In the genomic region with DNA sequence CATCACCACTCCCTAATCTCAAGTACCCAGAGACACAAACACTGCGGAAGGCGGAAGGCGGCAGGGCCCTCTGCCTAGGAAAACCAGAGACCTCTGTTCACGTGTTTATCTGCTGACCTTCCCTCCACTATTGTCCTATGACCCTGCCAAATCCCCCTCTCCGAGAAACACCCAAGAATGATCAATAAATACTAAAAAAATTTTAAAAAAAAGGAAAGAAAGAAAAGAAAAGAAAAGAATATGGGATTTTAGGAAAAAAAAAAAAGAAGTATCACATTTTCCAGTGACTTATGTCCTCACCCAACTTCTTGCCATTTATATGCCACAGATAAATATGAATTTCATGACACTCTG, we compare ENCODE assay signal across 1 cellular context.
TF ChIP-seq lines count a peak whose summit lies in the region.
"Not testable (repeated sequence)": the region's sequence is repeated elsewhere in the genome, so short reads cannot be mapped to it uniquely, and the experiment has no call there.

No MANE protein-coding gene starts in this region.

TF ChIP-seq in K562, 482 proteins besides CTCF, POLR2A, EP300 and RAD21:
- TF ChIP-seq, protein P1, sequence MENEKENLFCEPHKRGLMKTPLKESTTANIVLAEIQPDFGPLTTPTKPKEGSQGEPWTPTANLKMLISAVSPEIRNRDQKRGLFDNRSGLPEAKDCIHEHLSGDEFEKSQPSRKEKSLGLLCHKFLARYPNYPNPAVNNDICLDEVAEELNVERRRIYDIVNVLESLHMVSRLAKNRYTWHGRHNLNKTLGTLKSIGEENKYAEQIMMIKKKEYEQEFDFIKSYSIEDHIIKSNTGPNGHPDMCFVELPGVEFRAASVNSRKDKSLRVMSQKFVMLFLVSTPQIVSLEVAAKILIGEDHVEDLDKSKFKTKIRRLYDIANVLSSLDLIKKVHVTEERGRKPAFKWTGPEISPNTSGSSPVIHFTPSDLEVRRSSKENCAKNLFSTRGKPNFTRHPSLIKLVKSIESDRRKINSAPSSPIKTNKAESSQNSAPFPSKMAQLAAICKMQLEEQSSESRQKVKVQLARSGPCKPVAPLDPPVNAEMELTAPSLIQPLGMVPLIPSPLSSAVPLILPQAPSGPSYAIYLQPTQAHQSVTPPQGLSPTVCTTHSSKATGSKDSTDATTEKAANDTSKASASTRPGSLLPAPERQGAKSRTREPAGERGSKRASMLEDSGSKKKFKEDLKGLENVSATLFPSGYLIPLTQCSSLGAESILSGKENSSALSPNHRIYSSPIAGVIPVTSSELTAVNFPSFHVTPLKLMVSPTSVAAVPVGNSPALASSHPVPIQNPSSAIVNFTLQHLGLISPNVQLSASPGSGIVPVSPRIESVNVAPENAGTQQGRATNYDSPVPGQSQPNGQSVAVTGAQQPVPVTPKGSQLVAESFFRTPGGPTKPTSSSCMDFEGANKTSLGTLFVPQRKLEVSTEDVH (IDR thresholded peaks at IDR 0.05; ENCODE audit: low read depth, partially characterized antibody): peak; percentile 28
- TF ChIP-seq SMARCA4 (IDR thresholded peaks at IDR 0.05) (peak; percentile 80), ZNF175 (CRISPR knock-in tag; IDR thresholded peaks at IDR 0.05; ENCODE audit: low read depth) (peak; percentile 64; the same call in 1 of the 2 replicates), HLTF (IDR thresholded peaks at IDR 0.05) (0 out of 2 replicates have a peak, but pooled peaks have one; percentile 61), FOSL1 (tag; conservative IDR thresholded peaks at IDR 0.05) (peak; percentile 48), HDAC1 (IDR thresholded peaks at IDR 0.05) (0 out of 4 replicates have a peak, but pooled peaks of 1 of the 2 experiments have one; percentile 23), TEAD4 (IDR thresholded peaks at IDR 0.05; ENCODE audit: low read length) (peak; percentile 38), CBFA2T2 (conservative IDR thresholded peaks at IDR 0.05) (peak; percentile 43; the same call in 1 of the 2 replicates), NFATC3 (IDR thresholded peaks at IDR 0.05) (0 out of 2 replicates have a peak, but pooled peaks have one; percentile 29), NCOR1 (IDR thresholded peaks at IDR 0.05) (peak; percentile 36; the same call in 1 of the 2 replicates), SMARCC2 (IDR thresholded peaks at IDR 0.05; ENCODE audit: low read depth) (peak; percentile 52; the same call in 1 of the 2 replicates), CBFA2T3 (IDR thresholded peaks at IDR 0.05) (peak; percentile 79), SMARCE1 (IDR thresholded peaks at IDR 0.05) (peak; percentile 85), NR2C2 (tag; IDR thresholded peaks at IDR 0.05) (peak; percentile 59), NR2C1 (IDR thresholded peaks at IDR 0.05) (peak; percentile 60; the same call in 1 of the 2 replicates), FOXK2 (conservative IDR thresholded peaks at IDR 0.05 in 1 of 2, IDR thresholded peaks at IDR 0.05 in 1 of 2; ENCODE audit: low read depth in 2 of 2) (peak; percentile 63 to 76), MTA2 (IDR thresholded peaks at IDR 0.05; ENCODE audit: low read depth) (peak; percentile 53), ARID1B (IDR thresholded peaks at IDR 0.05) (peak; percentile 80), LEF1 (IDR thresholded peaks at IDR 0.05) (0 out of 2 replicates have a peak, but pooled peaks have one; percentile 4), SOX6 (IDR thresholded peaks at IDR 0.05) (peak; percentile 57; the same call in 1 of the 2 replicates), KDM1A (IDR thresholded peaks at IDR 0.05) (0 out of 4 replicates have a peak, but pooled peaks of 1 of the 2 experiments have one; percentile 47), TAL1 (IDR thresholded peaks at IDR 0.05) (peak; percentile 49; the same call in 1 of the 2 replicates), DPF2 (IDR thresholded peaks at IDR 0.05) (peak; percentile 93)
- TF ChIP-seq, protein P2, sequence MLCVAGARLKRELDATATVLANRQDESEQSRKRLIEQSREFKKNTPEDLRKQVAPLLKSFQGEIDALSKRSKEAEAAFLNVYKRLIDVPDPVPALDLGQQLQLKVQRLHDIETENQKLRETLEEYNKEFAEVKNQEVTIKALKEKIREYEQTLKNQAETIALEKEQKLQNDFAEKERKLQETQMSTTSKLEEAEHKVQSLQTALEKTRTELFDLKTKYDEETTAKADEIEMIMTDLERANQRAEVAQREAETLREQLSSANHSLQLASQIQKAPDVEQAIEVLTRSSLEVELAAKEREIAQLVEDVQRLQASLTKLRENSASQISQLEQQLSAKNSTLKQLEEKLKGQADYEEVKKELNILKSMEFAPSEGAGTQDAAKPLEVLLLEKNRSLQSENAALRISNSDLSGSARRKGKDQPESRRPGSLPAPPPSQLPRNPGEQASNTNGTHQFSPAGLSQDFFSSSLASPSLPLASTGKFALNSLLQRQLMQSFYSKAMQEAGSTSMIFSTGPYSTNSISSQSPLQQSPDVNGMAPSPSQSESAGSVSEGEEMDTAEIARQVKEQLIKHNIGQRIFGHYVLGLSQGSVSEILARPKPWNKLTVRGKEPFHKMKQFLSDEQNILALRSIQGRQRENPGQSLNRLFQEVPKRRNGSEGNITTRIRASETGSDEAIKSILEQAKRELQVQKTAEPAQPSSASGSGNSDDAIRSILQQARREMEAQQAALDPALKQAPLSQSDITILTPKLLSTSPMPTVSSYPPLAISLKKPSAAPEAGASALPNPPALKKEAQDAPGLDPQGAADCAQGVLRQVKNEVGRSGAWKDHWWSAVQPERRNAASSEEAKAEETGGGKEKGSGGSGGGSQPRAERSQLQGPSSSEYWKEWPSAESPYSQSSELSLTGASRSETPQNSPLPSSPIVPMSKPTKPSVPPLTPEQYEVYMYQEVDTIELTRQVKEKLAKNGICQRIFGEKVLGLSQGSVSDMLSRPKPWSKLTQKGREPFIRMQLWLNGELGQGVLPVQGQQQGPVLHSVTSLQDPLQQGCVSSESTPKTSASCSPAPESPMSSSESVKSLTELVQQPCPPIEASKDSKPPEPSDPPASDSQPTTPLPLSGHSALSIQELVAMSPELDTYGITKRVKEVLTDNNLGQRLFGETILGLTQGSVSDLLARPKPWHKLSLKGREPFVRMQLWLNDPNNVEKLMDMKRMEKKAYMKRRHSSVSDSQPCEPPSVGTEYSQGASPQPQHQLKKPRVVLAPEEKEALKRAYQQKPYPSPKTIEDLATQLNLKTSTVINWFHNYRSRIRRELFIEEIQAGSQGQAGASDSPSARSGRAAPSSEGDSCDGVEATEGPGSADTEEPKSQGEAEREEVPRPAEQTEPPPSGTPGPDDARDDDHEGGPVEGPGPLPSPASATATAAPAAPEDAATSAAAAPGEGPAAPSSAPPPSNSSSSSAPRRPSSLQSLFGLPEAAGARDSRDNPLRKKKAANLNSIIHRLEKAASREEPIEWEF (CRISPR knock-in tag; IDR thresholded peaks at IDR 0.05): peak; percentile 74; the same call in 1 of the 2 replicates
- TF ChIP-seq TEAD4 (CRISPR knock-in tag; IDR thresholded peaks at IDR 0.05; ENCODE audit: borderline replicate concordance); NR2C2 (CRISPR knock-in tag; IDR thresholded peaks at IDR 0.05); NR2C1 (tag; IDR thresholded peaks at IDR 0.05): not testable (repeated sequence)
- TF ChIP-seq, protein P3, sequence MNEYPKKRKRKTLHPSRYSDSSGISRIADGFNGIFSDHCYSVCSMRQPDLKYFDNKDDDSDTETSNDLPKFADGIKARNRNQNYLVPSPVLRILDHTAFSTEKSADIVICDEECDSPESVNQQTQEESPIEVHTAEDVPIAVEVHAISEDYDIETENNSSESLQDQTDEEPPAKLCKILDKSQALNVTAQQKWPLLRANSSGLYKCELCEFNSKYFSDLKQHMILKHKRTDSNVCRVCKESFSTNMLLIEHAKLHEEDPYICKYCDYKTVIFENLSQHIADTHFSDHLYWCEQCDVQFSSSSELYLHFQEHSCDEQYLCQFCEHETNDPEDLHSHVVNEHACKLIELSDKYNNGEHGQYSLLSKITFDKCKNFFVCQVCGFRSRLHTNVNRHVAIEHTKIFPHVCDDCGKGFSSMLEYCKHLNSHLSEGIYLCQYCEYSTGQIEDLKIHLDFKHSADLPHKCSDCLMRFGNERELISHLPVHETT (CRISPR knock-in tag; conservative IDR thresholded peaks at IDR 0.05 in 1 of 2, IDR thresholded peaks at IDR 0.05 in 1 of 2): peak in 1 of 2 experiments; percentile 64; a peak in 1 of 4 replicates
- TF ChIP-seq, protein P4, sequence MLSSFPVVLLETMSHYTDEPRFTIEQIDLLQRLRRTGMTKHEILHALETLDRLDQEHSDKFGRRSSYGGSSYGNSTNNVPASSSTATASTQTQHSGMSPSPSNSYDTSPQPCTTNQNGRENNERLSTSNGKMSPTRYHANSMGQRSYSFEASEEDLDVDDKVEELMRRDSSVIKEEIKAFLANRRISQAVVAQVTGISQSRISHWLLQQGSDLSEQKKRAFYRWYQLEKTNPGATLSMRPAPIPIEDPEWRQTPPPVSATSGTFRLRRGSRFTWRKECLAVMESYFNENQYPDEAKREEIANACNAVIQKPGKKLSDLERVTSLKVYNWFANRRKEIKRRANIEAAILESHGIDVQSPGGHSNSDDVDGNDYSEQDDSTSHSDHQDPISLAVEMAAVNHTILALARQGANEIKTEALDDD (IDR thresholded peaks at IDR 0.05): peak; percentile 36; the same call in 1 of the 2 replicates
- TF ChIP-seq, protein P5, sequence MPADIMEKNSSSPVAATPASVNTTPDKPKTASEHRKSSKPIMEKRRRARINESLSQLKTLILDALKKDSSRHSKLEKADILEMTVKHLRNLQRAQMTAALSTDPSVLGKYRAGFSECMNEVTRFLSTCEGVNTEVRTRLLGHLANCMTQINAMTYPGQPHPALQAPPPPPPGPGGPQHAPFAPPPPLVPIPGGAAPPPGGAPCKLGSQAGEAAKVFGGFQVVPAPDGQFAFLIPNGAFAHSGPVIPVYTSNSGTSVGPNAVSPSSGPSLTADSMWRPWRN (IDR thresholded peaks at IDR 0.05; ENCODE audit: low read depth): peak; percentile 48; the same call in 1 of the 2 replicates
- TF ChIP-seq, protein P6, sequence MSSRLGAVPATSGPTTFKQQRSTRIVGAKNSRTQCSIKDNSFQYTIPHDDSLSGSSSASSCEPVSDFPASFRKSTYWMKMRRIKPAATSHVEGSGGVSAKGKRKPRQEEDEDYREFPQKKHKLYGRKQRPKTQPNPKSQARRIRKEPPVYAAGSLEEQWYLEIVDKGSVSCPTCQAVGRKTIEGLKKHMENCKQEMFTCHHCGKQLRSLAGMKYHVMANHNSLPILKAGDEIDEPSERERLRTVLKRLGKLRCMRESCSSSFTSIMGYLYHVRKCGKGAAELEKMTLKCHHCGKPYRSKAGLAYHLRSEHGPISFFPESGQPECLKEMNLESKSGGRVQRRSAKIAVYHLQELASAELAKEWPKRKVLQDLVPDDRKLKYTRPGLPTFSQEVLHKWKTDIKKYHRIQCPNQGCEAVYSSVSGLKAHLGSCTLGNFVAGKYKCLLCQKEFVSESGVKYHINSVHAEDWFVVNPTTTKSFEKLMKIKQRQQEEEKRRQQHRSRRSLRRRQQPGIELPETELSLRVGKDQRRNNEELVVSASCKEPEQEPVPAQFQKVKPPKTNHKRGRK (tag; IDR thresholded peaks at IDR 0.05): peak; percentile 69
